9 cellular contexts compared by ENCODE assay signal in the genomic region with DNA sequence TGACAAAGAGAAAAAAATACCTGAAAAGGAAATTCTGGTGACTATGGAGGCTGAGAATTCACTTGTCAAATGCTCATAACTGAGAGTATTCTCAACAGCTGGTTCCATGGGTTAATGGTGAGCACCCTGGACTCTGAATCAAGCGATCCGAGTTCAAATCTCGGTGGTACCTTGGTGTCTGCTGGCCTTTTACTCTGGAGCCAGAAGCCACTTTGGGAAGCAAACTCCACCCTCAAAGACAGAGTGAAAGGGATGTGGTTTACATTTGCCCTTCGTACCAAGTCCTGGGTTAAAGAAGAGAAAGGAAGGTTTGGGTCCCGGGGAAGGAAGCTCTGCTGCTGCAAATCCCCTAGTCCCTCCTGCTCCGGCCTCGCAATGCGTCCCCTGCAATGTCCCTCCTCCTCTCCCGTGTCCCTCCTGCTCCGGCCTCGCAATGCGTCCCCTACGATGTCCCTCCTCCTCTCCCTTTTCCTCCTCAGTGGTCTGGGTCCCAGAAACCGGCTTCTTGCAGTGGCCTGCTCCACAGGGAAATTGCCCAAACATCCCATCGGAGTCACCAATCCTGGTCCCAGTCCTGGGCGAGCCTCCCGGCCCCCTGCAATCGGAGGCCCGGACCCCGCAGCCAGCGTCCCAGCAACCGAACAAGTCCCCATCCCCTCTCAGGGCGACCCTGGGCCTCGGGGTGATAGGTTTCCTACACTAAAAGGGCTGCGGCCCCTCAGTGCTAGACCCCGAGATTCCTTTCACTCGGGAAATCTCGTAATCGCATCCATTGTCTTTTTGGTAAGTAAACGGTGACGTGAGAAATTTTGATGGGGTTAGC.
DNase-seq lines count a peak whose midpoint lies in the region; ATAC-seq and TF ChIP-seq lines count a peak whose summit lies in the region.
"Had no signal": no experiment of that assay in that cellular context is flagged by ENCODE, and none has a peak within 500 bp of the region (broad histone marks: within the 10 kb centered on the region; RNA-seq: fewer than 3 reads in every experiment).

No MANE protein-coding gene starts in this region.

- H3K36me3 ChIP-seq in NT2/D1 (ENCODE audit: insufficient read depth, insufficient read length, low read length): no peaks in the 10 kb centered on the region
- no peaks in the 10 kb centered on the region for H3K36me3 ChIP-seq in fibroblast of lung (ENCODE audit: control insufficient read depth, insufficient read depth, low read length)

- no peak for TF ChIP-seq CTCF in fibroblast of lung (conservative IDR thresholded peaks at IDR 0.05 in 1 of 2, IDR thresholded peaks at IDR 0.05 in 1 of 2; ENCODE audit: low read depth in 1 of 2, low read length in 2 of 2)
- no peak for TF ChIP-seq CTCF in retinal pigment epithelial cell (conservative IDR thresholded peaks at IDR 0.05; ENCODE audit: low read depth, low read length)

- H3K9ac ChIP-seq in NT2/D1 (ENCODE audit: insufficient read length, low read depth) (peak overlapping the region; percentile 71), fibroblast of lung (ENCODE audit: insufficient read depth, low read length) (no peak overlapping the region)

- no peaks in the 10 kb centered on the region for H3K4me1 ChIP-seq in NT2/D1 (ENCODE audit: insufficient read depth, insufficient read length)
- H3K4me1 ChIP-seq in fibroblast of lung (ENCODE audit: control insufficient read depth, extremely low read depth, insufficient read depth, low read length): no peaks in the 10 kb centered on the region

- peak; percentile 30 to 46 for ATAC-seq in activated CD4-positive, CD25-positive, alpha-beta regulatory T cell treated with anti-CD3 and anti-CD28 coated beads, Interleukin-2, amount 50 U/mL, for 24 hours
- no peak for ATAC-seq in HG02840 (IDR thresholded peaks at IDR 0.05; ENCODE audit: low FRiP score, unreplicated experiment)

- H3K27ac ChIP-seq in fibroblast of lung (ENCODE audit: insufficient read depth, low read length): no peak overlapping the region

- no peaks in the 10 kb centered on the region for H4K20me1 ChIP-seq in fibroblast of lung (ENCODE audit: control insufficient read depth, extremely low read depth, insufficient read depth, low read length)

- no peak overlapping the region for H2AFZ ChIP-seq in fibroblast of lung (ENCODE audit: low read length)

- H3K4me3 ChIP-seq in NT2/D1 (ENCODE audit: insufficient read length, low read depth) (peak overlapping the region; percentile 27), fibroblast of lung (replicated peaks in 1 of 4; ENCODE audit: control extremely low read depth in 1 of 4, insufficient read depth in 1 of 4, low read depth in 3 of 4, low read length in 4 of 4) (no peak overlapping the region), retinal pigment epithelial cell (ENCODE audit: low read length) (no peak overlapping the region)

- H3K79me2 ChIP-seq in fibroblast of lung (ENCODE audit: control insufficient read depth, insufficient read depth, low read length): no peaks in the 10 kb centered on the region

- H3K27me3 ChIP-seq in NT2/D1 (ENCODE audit: insufficient read depth, insufficient read length) (peaks cover 51% of the 10 kb centered on the region), fibroblast of lung (ENCODE audit: control insufficient read depth, insufficient read depth, low read length) (peaks cover 53% of the 10 kb centered on the region)

- DNase-seq in activated CD4-positive, CD25-positive, alpha-beta regulatory T cell treated with anti-CD3 and anti-CD28 coated beads, Interleukin-2, amount 50 U/mL, for 72 hours: no peak
- DNase-seq in NT2/D1 (ENCODE audit: low read depth, low spot score): peak; percentile 46
- DNase-seq in fibroblast of lung (ENCODE audit: low read depth in 2 of 2): peak; percentile 72 to 90
- peak; percentile 12 for DNase-seq in retinal pigment epithelial cell (ENCODE audit: low read depth)
- DNase-seq in HuH-7 (ENCODE audit: low spot score): no peak
- no peak for DNase-seq in NCI-H2171 (lab: John Stamatoyannopoulos, UW)
- DNase-seq: NCI-H2029 treated with DMSO at 0.1 percent for 48 hours had no signal

- no peak overlapping the region for H3K4me2 ChIP-seq in fibroblast of lung (ENCODE audit: extremely low read depth, insufficient read depth, low read length)

- H3K9me3 ChIP-seq in NT2/D1 (ENCODE audit: insufficient read depth, low read length) (no peaks in the 10 kb centered on the region), fibroblast of lung (ENCODE audit: control insufficient read depth, insufficient read depth, low read depth, low read length) (no peaks in the 10 kb centered on the region)

Comparison
In these comparisons a context has a peak if more than half of its experiments do, and no peak if none do; other contexts are left out.
1. DNase-seq: peak in NT2/D1 (single experiment), fibroblast of lung (2 of 2) and retinal pigment epithelial cell (single experiment); none in activated CD4-positive, CD25-positive, alpha-beta regulatory T cell treated with anti-CD3 and anti-CD28 coated beads, Interleukin-2, amount 50 U/mL, for 72 hours (single experiment), HuH-7 (single experiment) and NCI-H2171 (single experiment).